Comparison of ENCODE assay signal across 7 cellular contexts in genomic region chr10:102673961-102674511, GRCh38. TPM values are rescaled to one million over a fixed set of nuclear protein-coding genes. Genes with fewer than 3 reads are reported as not detected.
A peak's percentile ranks its signal among the peaks of the same experiment; 100 is the strongest.
DNase-seq lines count a peak whose midpoint lies in the region; ATAC-seq and TF ChIP-seq lines count a peak whose summit lies in the region.

No MANE protein-coding gene starts in this region.

- BruUV-seq in PC-9 (replicated peaks; lab: Mats Ljungman, UMichigan), result no TSS peak

- DNase-seq in RPMI7951 (ENCODE audit: low read depth) (peak; percentile 84), non-pigmented ciliary epithelial cell (ENCODE audit: low read depth) (peak; percentile 45), suprapubic skin (ENCODE audit: low spot score in 2 of 2) (no peak), PC-9 (no peak)
- peak; percentile 80 for DNase-seq in activated naive CD4-positive, alpha-beta T cell treated with anti-CD3 and anti-CD28 coated beads for 36 hours

- H3K9me3 Mint-ChIP-seq in activated naive CD4-positive, alpha-beta T cell treated with anti-CD3 and anti-CD28 coated beads for 36 hours, result no peaks in the 10 kb centered on the region

- no peak overlapping the region for H2AFZ ChIP-seq in PC-9

- H3F3A ChIP-seq in PC-9 (ENCODE audit: insufficient read depth, low read depth), result no peaks in the 10 kb centered on the region

- H3K27ac ChIP-seq in gastroesophageal sphincter (peak overlapping the region; percentile 6 to 81 (median 79)), suprapubic skin (peak overlapping the region; percentile 80), PC-9 (no peak overlapping the region)

- H3K9me3 ChIP-seq in gastroesophageal sphincter (no peaks in the 10 kb centered on the region), suprapubic skin (no peaks in the 10 kb centered on the region), PC-9 (ENCODE audit: insufficient read depth, low read depth) (no peaks in the 10 kb centered on the region)

- TF ChIP-seq POLR2A in gastroesophageal sphincter (IDR thresholded peaks at IDR 0.05) (no peak), suprapubic skin (IDR thresholded peaks at IDR 0.05) (no peak)

- no peak overlapping the region for H3K4me2 ChIP-seq in PC-9

- ATAC-seq in GM21423 (IDR thresholded peaks at IDR 0.05; ENCODE audit: unreplicated experiment) (peak; percentile 48), gastroesophageal sphincter (peak; percentile 66)

- TF ChIP-seq CTCF in gastroesophageal sphincter (IDR thresholded peaks at IDR 0.05), result no peak
- no peak for TF ChIP-seq CTCF in suprapubic skin (IDR thresholded peaks at IDR 0.05)
- TF ChIP-seq CTCF in PC-9 (conservative IDR thresholded peaks at IDR 0.05), result no peak

- H3K79me2 ChIP-seq in PC-9 (ENCODE audit: low read depth), result no peaks in the 10 kb centered on the region

- WGBS in gastroesophageal sphincter (ENCODE audit: low coverage in 1 of 2), 2 donors, result 0% methylated on average over 8 to 12 of the region's 18 CpGs
- whole genome bisulfite sequencing in suprapubic skin, result 3% methylated on average over 18 of the region's 18 CpGs

- peak overlapping the region in 1 of 2 donors; percentile 29 for H3K4me3 ChIP-seq in gastroesophageal sphincter
- H3K4me3 ChIP-seq in suprapubic skin, result peak overlapping the region; percentile 31
- H3K4me3 ChIP-seq in PC-9, result no peak overlapping the region

- no peaks in the 10 kb centered on the region for H4K20me1 ChIP-seq in PC-9 (ENCODE audit: insufficient read depth)

- CTCF ChIA-PET in activated naive CD4-positive, alpha-beta T cell treated with anti-CD3 and anti-CD28 coated beads for 36 hours (lab: Charles Lee), result interaction anchor here (1.2 to 5.7 kb wide), 6 partner anchors 10 to 170 kb away, joined by 3 to 38 read pairs (median 6); partner anchors contain the start of genes ARL3, SFXN2 and SUFU
- CTCF ChIA-PET in PC-9 (lab: Charles Lee), result no interaction called here

- no peaks in the 10 kb centered on the region for H3K27me3 ChIP-seq in gastroesophageal sphincter
- H3K27me3 ChIP-seq in suprapubic skin, result no peaks in the 10 kb centered on the region
- no peaks in the 10 kb centered on the region for H3K27me3 ChIP-seq in PC-9 (ENCODE audit: insufficient read depth, low read depth)

- peaks cover 35% of the 10 kb centered on the region for H3K4me1 Mint-ChIP-seq in activated naive CD4-positive, alpha-beta T cell treated with anti-CD3 and anti-CD28 coated beads for 36 hours (ENCODE audit: low read depth)

- TF ChIP-seq EP300 in gastroesophageal sphincter (IDR thresholded peaks at IDR 0.05) (no peak), suprapubic skin (IDR thresholded peaks at IDR 0.05) (no peak)

- no peaks in the 10 kb centered on the region for H3K36me3 ChIP-seq in gastroesophageal sphincter
- no peaks in the 10 kb centered on the region for H3K36me3 ChIP-seq in suprapubic skin
- no peaks in the 10 kb centered on the region for H3K36me3 ChIP-seq in PC-9 (ENCODE audit: low read depth)

- H3K27me3 Mint-ChIP-seq in activated naive CD4-positive, alpha-beta T cell treated with anti-CD3 and anti-CD28 coated beads for 36 hours (ENCODE audit: low read depth), result no peaks in the 10 kb centered on the region

- POLR2A ChIA-PET in PC-9 (lab: Charles Lee; ENCODE audit: unreplicated experiment), result no interaction called here

- no peaks in the 10 kb centered on the region for H3K36me3 Mint-ChIP-seq in activated naive CD4-positive, alpha-beta T cell treated with anti-CD3 and anti-CD28 coated beads for 36 hours (ENCODE audit: low read depth)

- H3K27ac Mint-ChIP-seq in activated naive CD4-positive, alpha-beta T cell treated with anti-CD3 and anti-CD28 coated beads for 36 hours, result peak overlapping the region; percentile 64

- H3K9me2 ChIP-seq in PC-9 (ENCODE audit: insufficient read depth), result no peaks in the 10 kb centered on the region

- peak overlapping the region; percentile 81 for H3K4me3 Mint-ChIP-seq in activated naive CD4-positive, alpha-beta T cell treated with anti-CD3 and anti-CD28 coated beads for 36 hours

- H3K4me1 ChIP-seq in gastroesophageal sphincter, result peaks cover 4 to 80% (median 49%) of the 10 kb centered on the region in 3 donors
- peaks cover 59% of the 10 kb centered on the region for H3K4me1 ChIP-seq in suprapubic skin
- peaks cover 9% of the 10 kb centered on the region; the same call in 1 of the 2 replicates for H3K4me1 ChIP-seq in PC-9 (replicated peaks; ENCODE audit: insufficient read depth)

- intact Hi-C loops in activated naive CD4-positive, alpha-beta T cell treated with anti-CD3 and anti-CD28 coated beads for 36 hours (cut with micrococcal nuclease), result loop anchor here (1.0 to 2.0 kb wide), 4 partner anchors 13 to 171 kb away; partner anchors contain the start of genes ARL3, SFXN2 and SUFU
- intact Hi-C loops in PC-9 (cut with micrococcal nuclease; ENCODE audit: unreplicated experiment), result no loop called here

RNA-seq across cellular contexts. Expression of gene TRIM8, which starts 29.8 kb away (rescaled TPM):
- total RNA-seq in RPMI7951 (2014; rRNA removed; shearing (Covaris generic)), result 39.3 and 52.8 TPM in 2 replicates
- 10 to 100 TPM; 18.8 to 20.0 TPM for total RNA-seq in activated naive CD4-positive, alpha-beta T cell treated with anti-CD3 and anti-CD28 coated beads for 36 hours
- 100 to 1,000 TPM in 3 of 4 donors, 10 to 100 TPM in 1; 96.7 to 171 (median 131) TPM for total RNA-seq in gastroesophageal sphincter
- total RNA-seq in suprapubic skin, result 100 to 1,000 TPM in 2 of 4 donors, 10 to 100 TPM in 2; 73.1 to 113 (median 96.1) TPM
- total RNA-seq in PC-9 (2021), result 59.8 and 73.0 TPM in 2 replicates

RNA-seq across cellular contexts. Expression of gene ARL3, which starts 40.2 kb away (rescaled TPM):
- 11.1 and 12.3 TPM in 2 replicates for total RNA-seq in RPMI7951 (2014; rRNA removed; shearing (Covaris generic))
- total RNA-seq in activated naive CD4-positive, alpha-beta T cell treated with anti-CD3 and anti-CD28 coated beads for 36 hours, result 1 to 10 TPM; 3.9 TPM
- total RNA-seq in gastroesophageal sphincter (1 to 10 TPM; 7.1 to 9.8 (median 9.1) TPM), suprapubic skin (1 to 10 TPM; 3.4 to 6.0 (median 3.8) TPM), PC-9 (2021) (7.1 and 9.7 TPM in 2 replicates)

RNA-seq across cellular contexts. Expression of gene SFXN2, which starts 40.4 kb away (rescaled TPM):
- total RNA-seq in RPMI7951 (2014; rRNA removed; shearing (Covaris generic)), result 1.4 and 1.8 TPM in 2 replicates
- total RNA-seq in activated naive CD4-positive, alpha-beta T cell treated with anti-CD3 and anti-CD28 coated beads for 36 hours, result 1 to 10 TPM; 8.7 to 9.4 TPM
- total RNA-seq in gastroesophageal sphincter, result 1 to 10 TPM in 2 of 4 donors, under 1 TPM in 2; 0.45 to 3.2 (median 1.2) TPM
- 1 to 10 TPM; 1.9 to 5.6 (median 3.1) TPM for total RNA-seq in suprapubic skin
- 5.3 and 5.4 TPM in 2 replicates for total RNA-seq in PC-9 (2021)

Comparison
In these comparisons a context has a peak if more than half of its experiments do, and no peak if none do; other contexts are left out.
1. DNase-seq: peak in RPMI7951 (single experiment), activated naive CD4-positive, alpha-beta T cell treated with anti-CD3 and anti-CD28 coated beads for 36 hours (single experiment) and non-pigmented ciliary epithelial cell (single experiment); none in suprapubic skin (0 of 2) and PC-9 (0 of 2).